8 cellular contexts compared by ENCODE assay signal in genomic region chr10:38094158-38094922, GRCh38.
A peak's percentile ranks its signal among the peaks of the same experiment; 100 is the strongest.
DNase-seq lines count a peak whose midpoint lies in the region; FAIRE-seq and TF ChIP-seq lines count a peak whose summit lies in the region.

Gene ZNF37A (plus strand): TSS chr10:38094337. CDS start chr10:38096618, 2,281 bp downstream.

- H3K27me3 Mint-ChIP-seq in nephron (ENCODE audit: low read depth) = no peaks in the 10 kb centered on the region
- H3K27me3 Mint-ChIP-seq in stimulated activated naive CD8-positive, alpha-beta T cell treated with anti-CD3 and anti-CD28 coated beads, Interleukin-15, Interleukin-2, amounts not matched to agents 100 ng/mL and 50 ng/mL, for 24 hours = no peaks in the 10 kb centered on the region

- peak; percentile 34 for TF ChIP-seq POLR2A in H54 (IDR thresholded peaks at IDR 0.05; ENCODE audit: low read depth, low read length)
- peak; percentile 62 for TF ChIP-seq POLR2A in Raji (IDR thresholded peaks at IDR 0.05; ENCODE audit: insufficient read depth, low read depth, low read length)

- H3K36me3 ChIP-seq in Loucy (ENCODE audit: insufficient read depth, low read length) = peaks cover 4% of the 10 kb centered on the region; the same call in 1 of the 2 replicates

- DNase-seq in EL = peak; percentile 93
- DNase-seq in H54 (ENCODE audit: insufficient read length, low spot score) = peak; percentile 50
- peak; percentile 82 for DNase-seq in activated T-helper 9 cell treated with anti-CD3 and anti-CD28 coated beads, Interleukin-2, amount 50 U/mL, for 16 hours (ENCODE audit: low read depth)
- DNase-seq in fibroblast of pulmonary artery (ENCODE audit: low read depth) = peak; percentile 98

- no peaks in the 10 kb centered on the region for H3F3A ChIP-seq in Loucy (ENCODE audit: low read depth)

- H3K27ac Mint-ChIP-seq in nephron = peak within 1 kb of the TSS; percentile 42 to 89 (median 86)
- peak within 1 kb of the TSS; percentile 92 for H3K27ac Mint-ChIP-seq in stimulated activated naive CD8-positive, alpha-beta T cell treated with anti-CD3 and anti-CD28 coated beads, Interleukin-15, Interleukin-2, amounts not matched to agents 100 ng/mL and 50 ng/mL, for 24 hours

- H3K4me3 Mint-ChIP-seq in nephron = peak within 1 kb of the TSS; percentile 88 to 90 (median 89)
- H3K4me3 Mint-ChIP-seq in stimulated activated naive CD8-positive, alpha-beta T cell treated with anti-CD3 and anti-CD28 coated beads, Interleukin-15, Interleukin-2, amounts not matched to agents 100 ng/mL and 50 ng/mL, for 24 hours = peak within 1 kb of the TSS; percentile 88

- peak within 1 kb of the TSS; percentile 94 for H3K9ac ChIP-seq in Loucy (ENCODE audit: low read depth, low read length, poor library complexity, severe bottlenecking)

- peaks cover 5% of the 10 kb centered on the region for H3K4me1 Mint-ChIP-seq in nephron
- H3K4me1 Mint-ChIP-seq in stimulated activated naive CD8-positive, alpha-beta T cell treated with anti-CD3 and anti-CD28 coated beads, Interleukin-15, Interleukin-2, amounts not matched to agents 100 ng/mL and 50 ng/mL, for 24 hours (ENCODE audit: low read depth) = peaks cover 30% of the 10 kb centered on the region

- TF ChIP-seq CTCF in Loucy (conservative IDR thresholded peaks at IDR 0.05; ENCODE audit: low read length) (no peak; the same call in 1 of the 2 replicates), fibroblast of pulmonary artery (IDR thresholded peaks at IDR 0.05; ENCODE audit: low read length, missing control alignments) (no peak), nephron (IDR thresholded peaks at IDR 0.05; ENCODE audit: unreplicated experiment in 3 of 3) (no peak)

- H3K79me2 ChIP-seq in Loucy (ENCODE audit: insufficient read depth, low read length) = peaks cover 28% of the 10 kb centered on the region

- H3K4me3 ChIP-seq in Loucy (ENCODE audit: low read length, poor library complexity, severe bottlenecking) (peak within 1 kb of the TSS; percentile 88), fibroblast of pulmonary artery (replicated peaks; ENCODE audit: low read depth, low read length) (peak within 1 kb of the TSS; percentile 89)

- H4K20me1 ChIP-seq in Loucy (ENCODE audit: insufficient read depth, low read length, poor library complexity, severe bottlenecking) = peaks cover 4% of the 10 kb centered on the region

- H3K36me3 Mint-ChIP-seq in nephron (ENCODE audit: low read depth) = peaks cover 50% of the 10 kb centered on the region
- H3K36me3 Mint-ChIP-seq in stimulated activated naive CD8-positive, alpha-beta T cell treated with anti-CD3 and anti-CD28 coated beads, Interleukin-15, Interleukin-2, amounts not matched to agents 100 ng/mL and 50 ng/mL, for 24 hours (ENCODE audit: low read depth) = peaks cover 43% of the 10 kb centered on the region

- peak within 1 kb of the TSS; percentile 96 for H2AFZ ChIP-seq in Loucy (ENCODE audit: low read length)

- no peaks in the 10 kb centered on the region for H3K9me2 ChIP-seq in Loucy (replicated peaks; ENCODE audit: low read depth, low read length)

- H3K9me3 Mint-ChIP-seq in nephron = peaks cover 32% of the 10 kb centered on the region
- H3K9me3 Mint-ChIP-seq in stimulated activated naive CD8-positive, alpha-beta T cell treated with anti-CD3 and anti-CD28 coated beads, Interleukin-15, Interleukin-2, amounts not matched to agents 100 ng/mL and 50 ng/mL, for 24 hours = peaks cover 10% of the 10 kb centered on the region

- no peaks in the 10 kb centered on the region for H3K9me3 ChIP-seq in Loucy (ENCODE audit: insufficient read depth, low read depth, low read length)

- no peaks in the 10 kb centered on the region for H3K27me3 ChIP-seq in Loucy (ENCODE audit: insufficient read depth, low read length, poor library complexity, severe bottlenecking)

- FAIRE-seq in H54 (lab: Jason Lieb, UNC) = peak; percentile 87

- peaks cover 20% of the 10 kb centered on the region for H3K4me1 ChIP-seq in Loucy (ENCODE audit: insufficient read depth, low read length, poor library complexity, severe bottlenecking)

- peak within 1 kb of the TSS; percentile 96 for H3K4me2 ChIP-seq in Loucy (ENCODE audit: low read depth, low read length, poor library complexity, severe bottlenecking)

Comparison
In these comparisons a context has a peak if more than half of its experiments do, and no peak if none do; other contexts are left out.
1. Peak in every context shown above with its lines: DNase-seq and H3K4me3 ChIP-seq.